Comparison of ENCODE assay signal across 15 cellular contexts in the genomic region with DNA sequence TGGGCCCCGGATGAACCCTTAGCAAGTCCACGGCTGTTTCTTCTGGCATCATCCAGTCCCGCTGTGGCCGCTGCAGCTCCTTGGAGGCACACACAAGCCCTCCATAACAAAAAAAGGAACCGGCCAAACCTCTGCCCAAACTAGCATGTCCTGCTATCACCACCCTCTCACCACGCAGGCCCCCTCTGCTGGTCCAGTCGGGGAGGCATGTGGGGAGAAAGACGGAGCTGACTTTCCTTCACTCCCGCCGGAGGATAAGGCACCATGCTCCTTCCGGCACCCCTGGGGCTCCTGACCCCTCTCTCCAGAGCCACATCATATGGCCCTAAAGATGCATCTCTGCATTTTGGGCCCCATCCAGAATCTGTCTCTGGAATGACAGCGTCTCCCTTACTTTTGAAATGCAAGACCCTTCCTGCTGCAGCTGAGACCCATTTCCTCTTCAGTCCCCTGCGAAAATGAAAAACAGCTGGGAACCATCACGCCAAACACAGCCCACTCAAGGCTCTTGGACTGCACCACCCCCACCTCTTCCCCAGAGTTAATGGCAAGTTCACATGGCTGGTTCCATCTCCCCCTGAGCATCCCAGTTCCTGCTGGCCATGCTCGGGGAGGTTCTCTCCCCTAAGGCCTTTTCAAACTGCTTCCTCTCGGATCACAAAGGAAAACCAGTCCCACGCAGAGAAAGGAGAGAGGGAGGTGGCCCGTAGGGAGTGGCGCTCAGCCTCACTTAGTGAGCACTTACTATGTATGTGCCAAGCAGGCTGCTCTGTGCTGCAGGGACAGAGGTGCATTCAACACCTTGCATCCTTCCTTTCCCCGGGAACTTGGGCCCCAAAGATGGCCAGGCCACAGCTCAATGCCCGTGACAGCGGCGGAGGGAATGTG. TPM values are rescaled to one million over a fixed set of nuclear protein-coding genes. Genes with fewer than 3 reads are reported as not detected.
DNase-seq lines count a peak whose midpoint lies in the region; ATAC-seq and TF ChIP-seq lines count a peak whose summit lies in the region.
"Had no signal": no experiment of that assay in that cellular context is flagged by ENCODE, and none has a peak within 500 bp of the region (broad histone marks: within the 10 kb centered on the region; RNA-seq: fewer than 3 reads in every experiment).

No MANE protein-coding gene starts in this region.

- peaks cover 16% of the 10 kb centered on the region for H3K4me1 Mint-ChIP-seq in MCF 10A (ENCODE audit: insufficient read depth, unreplicated experiment)
- H3K4me1 Mint-ChIP-seq in chondrocyte (ENCODE audit: low read depth): peaks cover 58% of the 10 kb centered on the region
- H3K4me1 Mint-ChIP-seq: activated CD4-positive, alpha-beta T cell treated with anti-CD3 and anti-CD28 coated beads, Interleukin-2, amount 10 ng/mL, durations not matched to agents 7 days and 5 days had no signal

- TF ChIP-seq CTCF in breast epithelium (IDR thresholded peaks at IDR 0.05) (peak in 1 of 3 donors; percentile 9), MCF 10A (IDR thresholded peaks at IDR 0.05; ENCODE audit: unreplicated experiment) (no peak), chondrocyte (IDR thresholded peaks at IDR 0.05) (peak; percentile 51), kidney epithelial cell (IDR thresholded peaks at IDR 0.05; ENCODE audit: insufficient read depth, low read length, poor library complexity, severe bottlenecking) (peak; percentile 14), upper lobe of right lung (IDR thresholded peaks at IDR 0.05) (peak; percentile 19)

- no peaks in the 10 kb centered on the region for H3K27me3 ChIP-seq in breast epithelium
- H3K27me3 ChIP-seq in kidney epithelial cell (ENCODE audit: control insufficient read depth, insufficient read depth, low read length): no peaks in the 10 kb centered on the region
- no peaks in the 10 kb centered on the region for H3K27me3 ChIP-seq in upper lobe of right lung
- H3K27me3 ChIP-seq: upper lobe of left lung had no signal

- no TSS peak for BruUV-seq in MCF 10A (replicated peaks; lab: Mats Ljungman, UMichigan)

- CTCF ChIA-PET in MCF 10A (lab: Yijun Ruan, JAX): no interaction called here

- intact Hi-C loops in breast epithelium (cut with DNase I; ENCODE audit: low total_unique reads): no loop called here
- intact Hi-C loops in MCF 10A (cut with micrococcal nuclease): no loop called here
- intact Hi-C loops in upper lobe of right lung (cut with DNase I): no loop called here

- H3K4me3 Mint-ChIP-seq in MCF 10A (ENCODE audit: unreplicated experiment) (no peak overlapping the region), chondrocyte (ENCODE audit: unreplicated experiment) (no peak overlapping the region)
- H3K4me3 Mint-ChIP-seq: activated CD4-positive, alpha-beta T cell treated with anti-CD3 and anti-CD28 coated beads, Interleukin-2, amount 10 ng/mL, durations not matched to agents 7 days and 5 days; natural killer cell had no signal

- H3K9me3 Mint-ChIP-seq in MCF 10A (ENCODE audit: unreplicated experiment) (peaks cover 7% of the 10 kb centered on the region), chondrocyte (ENCODE audit: low read depth) (peaks cover 4% of the 10 kb centered on the region)
- H3K9me3 Mint-ChIP-seq: natural killer cell had no signal

- H3K9me3 ChIP-seq in breast epithelium: no peaks in the 10 kb centered on the region
- no peaks in the 10 kb centered on the region for H3K9me3 ChIP-seq in upper lobe of right lung
- H3K9me3 ChIP-seq: upper lobe of left lung had no signal

- H3K4me1 ChIP-seq in breast epithelium (no peaks in the 10 kb centered on the region), upper lobe of right lung (peaks cover 16% of the 10 kb centered on the region)

- peak overlapping the region; percentile 33 to 43 for H3K27ac ChIP-seq in breast epithelium
- H3K27ac ChIP-seq in upper lobe of right lung: no peak overlapping the region
- H3K27ac ChIP-seq: KMS-11 had no signal

- H3K27me3 Mint-ChIP-seq in MCF 10A (ENCODE audit: insufficient read depth, unreplicated experiment): no peaks in the 10 kb centered on the region
- no peaks in the 10 kb centered on the region for H3K27me3 Mint-ChIP-seq in chondrocyte (ENCODE audit: low read depth)
- H3K27me3 Mint-ChIP-seq: activated CD4-positive, alpha-beta T cell treated with anti-CD3 and anti-CD28 coated beads, Interleukin-2, amount 10 ng/mL, durations not matched to agents 7 days and 5 days had no signal

- no peak for ATAC-seq in upper lobe of right lung
- no peak for ATAC-seq in HG03432 (IDR thresholded peaks at IDR 0.05; ENCODE audit: unreplicated experiment)
- ATAC-seq: natural killer cell had no signal

- no peaks in the 10 kb centered on the region for H3K36me3 Mint-ChIP-seq in MCF 10A (ENCODE audit: insufficient read depth, unreplicated experiment)
- peaks cover 1% of the 10 kb centered on the region for H3K36me3 Mint-ChIP-seq in chondrocyte (ENCODE audit: low read depth)
- H3K36me3 Mint-ChIP-seq: natural killer cell had no signal

- POLR2A ChIA-PET in MCF 10A (lab: Yijun Ruan, JAX): no interaction called here

- DNase-seq in breast epithelium (ENCODE audit: low spot score in 2 of 2) (no peak), MCF 10A (ENCODE audit: unreplicated experiment) (no peak), chondrocyte (ENCODE audit: low spot score) (no peak), kidney epithelial cell (ENCODE audit: low read depth) (no peak), upper lobe of right lung (peak; percentile 56), UCSD-AML1 (lab: John Stamatoyannopoulos, UW; ENCODE audit: unreplicated experiment) (no peak), SHP77 treated with DMSO at 0.1 percent for 48 hours (lab: John Stamatoyannopoulos, UW) (no peak)
- DNase-seq: activated CD4-positive, alpha-beta T cell treated with anti-CD3 and anti-CD28 coated beads, Interleukin-2, amount 10 ng/mL, durations not matched to agents 7 days and 5 days; activated effector memory CD4-positive, alpha-beta T cell treated with anti-CD3 and anti-CD28 coated beads, Interleukin-2, amount 50 U/mL, for 16 hours; natural killer cell; NCI-H2029 treated with DMSO at 0.1 percent for 48 hours; stimulated activated CD4-positive, alpha-beta T cell treated with anti-CD3 and anti-CD28 coated beads, Interleukin-12 subunit alpha, Interleukin-12 subunit beta, amount 100 ng/mL, for 4 hours; upper lobe of left lung had no signal

- H3K36me3 ChIP-seq in breast epithelium (no peaks in the 10 kb centered on the region), kidney epithelial cell (ENCODE audit: control insufficient read depth, insufficient read depth, low read length) (no peaks in the 10 kb centered on the region), upper lobe of right lung (no peaks in the 10 kb centered on the region)
- H3K36me3 ChIP-seq: upper lobe of left lung had no signal

- TF ChIP-seq POLR2A in breast epithelium (IDR thresholded peaks at IDR 0.05): no peak

- no peak overlapping the region for H3K27ac Mint-ChIP-seq in MCF 10A (ENCODE audit: low read depth, unreplicated experiment)
- no peak overlapping the region for H3K27ac Mint-ChIP-seq in chondrocyte (ENCODE audit: unreplicated experiment)
- H3K27ac Mint-ChIP-seq: activated CD4-positive, alpha-beta T cell treated with anti-CD3 and anti-CD28 coated beads, Interleukin-2, amount 10 ng/mL, durations not matched to agents 7 days and 5 days; natural killer cell had no signal

- H3K4me3 ChIP-seq in breast epithelium: peak overlapping the region in 1 of 3 donors; percentile 19
- H3K4me3 ChIP-seq in kidney epithelial cell (ENCODE audit: low read depth, low read length): no peak overlapping the region
- H3K4me3 ChIP-seq in upper lobe of right lung: no peak overlapping the region
- H3K4me3 ChIP-seq: upper lobe of left lung had no signal

RNA-seq across cellular contexts. Expression of gene MLPH, which starts 35.2 kb away (rescaled TPM):
- total RNA-seq in breast epithelium (100 to 1,000 TPM in 2 of 3 donors, 10 to 100 TPM in 1; 15.5 to 242 (median 223) TPM), MCF 10A (2022) (27.1 and 28.5 TPM in 2 replicates), chondrocyte (3.7 to 6.1 TPM (median 5.6 TPM) in 3 replicates), kidney epithelial cell (27.3 and 44.6 TPM in 2 replicates), upper lobe of right lung (423 TPM)
- total RNA-seq: activated CD4-positive, alpha-beta T cell treated with anti-CD3 and anti-CD28 coated beads, Interleukin-2, amount 10 ng/mL, durations not matched to agents 7 days and 5 days; natural killer cell had no signal

RNA-seq across cellular contexts. Expression of gene COL6A3, which starts 37.9 kb away (rescaled TPM):
- 100 to 1,000 TPM; 116 to 907 (median 320) TPM for total RNA-seq in breast epithelium
- 0.19 and 0.61 TPM in 2 replicates for total RNA-seq in MCF 10A (2022)
- total RNA-seq in chondrocyte: 250 to 264 TPM (median 264 TPM) in 3 replicates
- 81.9 and 124 TPM in 2 replicates for total RNA-seq in kidney epithelial cell
- total RNA-seq in upper lobe of right lung: 119 TPM

Comparison
In these comparisons a context has a peak if more than half of its experiments do, and no peak if none do; other contexts are left out.
1. RNA of gene COL6A3, which starts 37.9 kb away (total RNA-seq): 116 to 907 TPM in breast epithelium, 250 to 264 TPM in chondrocyte, 81.9 to 124 TPM in kidney epithelial cell and 119 TPM in upper lobe of right lung (single experiment); 0.19 to 0.61 TPM in MCF 10A; every median in the first group is over 10 times any median in the second.